ENCODE assay signal across 1 cellular context in the genomic region with DNA sequence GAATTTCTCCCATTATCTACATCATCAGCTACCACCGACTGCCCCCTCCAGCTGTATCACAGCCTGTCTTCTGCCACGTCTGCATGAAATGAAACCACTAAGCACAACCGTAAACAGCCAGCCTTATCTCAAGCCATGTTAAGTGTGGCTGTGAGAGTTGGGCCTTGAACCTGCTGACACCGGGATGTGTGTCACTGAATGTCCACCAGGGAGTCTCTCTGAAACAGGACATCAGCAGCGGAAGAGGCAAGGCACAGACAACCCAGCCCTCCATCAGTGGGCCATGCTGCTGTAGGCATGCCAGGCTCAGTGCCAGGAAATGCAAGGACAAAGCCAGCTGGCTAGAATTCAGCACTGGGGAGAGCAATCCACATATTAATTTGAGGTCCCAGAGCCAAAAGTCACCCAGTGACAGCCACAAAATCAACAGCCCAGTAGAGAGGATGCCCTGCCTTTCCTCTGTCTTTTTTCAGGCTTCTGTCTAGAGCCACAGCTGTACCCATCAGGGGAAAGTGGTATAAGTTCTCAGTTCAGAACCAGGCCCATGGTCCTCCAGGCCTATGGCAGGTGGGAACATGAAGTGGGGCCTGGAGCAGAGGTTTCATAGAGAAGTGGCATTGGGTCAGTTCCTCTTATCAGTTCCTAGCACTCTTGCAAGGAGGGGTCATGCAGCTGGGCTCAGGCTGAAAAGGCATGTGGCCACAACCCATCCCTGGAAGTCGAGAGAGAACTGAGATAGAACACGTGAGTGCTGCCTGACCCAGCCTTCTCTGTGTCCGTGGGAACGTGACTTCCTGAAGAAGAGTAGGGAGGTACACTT.
TF ChIP-seq lines count a peak whose summit lies in the region.

No MANE protein-coding gene starts in this region.

TF ChIP-seq in K562, 482 proteins besides CTCF, POLR2A, EP300 and RAD21 (continued from another document and continues in another):
- TF ChIP-seq, protein P1, sequence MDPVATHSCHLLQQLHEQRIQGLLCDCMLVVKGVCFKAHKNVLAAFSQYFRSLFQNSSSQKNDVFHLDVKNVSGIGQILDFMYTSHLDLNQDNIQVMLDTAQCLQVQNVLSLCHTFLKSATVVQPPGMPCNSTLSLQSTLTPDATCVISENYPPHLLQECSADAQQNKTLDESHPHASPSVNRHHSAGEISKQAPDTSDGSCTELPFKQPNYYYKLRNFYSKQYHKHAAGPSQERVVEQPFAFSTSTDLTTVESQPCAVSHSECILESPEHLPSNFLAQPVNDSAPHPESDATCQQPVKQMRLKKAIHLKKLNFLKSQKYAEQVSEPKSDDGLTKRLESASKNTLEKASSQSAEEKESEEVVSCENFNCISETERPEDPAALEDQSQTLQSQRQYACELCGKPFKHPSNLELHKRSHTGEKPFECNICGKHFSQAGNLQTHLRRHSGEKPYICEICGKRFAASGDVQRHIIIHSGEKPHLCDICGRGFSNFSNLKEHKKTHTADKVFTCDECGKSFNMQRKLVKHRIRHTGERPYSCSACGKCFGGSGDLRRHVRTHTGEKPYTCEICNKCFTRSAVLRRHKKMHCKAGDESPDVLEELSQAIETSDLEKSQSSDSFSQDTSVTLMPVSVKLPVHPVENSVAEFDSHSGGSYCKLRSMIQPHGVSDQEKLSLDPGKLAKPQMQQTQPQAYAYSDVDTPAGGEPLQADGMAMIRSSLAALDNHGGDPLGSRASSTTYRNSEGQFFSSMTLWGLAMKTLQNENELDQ (CRISPR knock-in tag; IDR thresholded peaks at IDR 0.05; ENCODE audit: borderline replicate concordance): no peak
- TF ChIP-seq SP2 (IDR thresholded peaks at IDR 0.05; ENCODE audit: extremely low read depth, low read depth, low read length, poor library complexity, severe bottlenecking) (no peak), REST (CRISPR knock-in tag; IDR thresholded peaks at IDR 0.05; ENCODE audit: low read depth) (peak; percentile 23; the same call in 1 of the 2 replicates), PRPF4 (IDR thresholded peaks at IDR 0.05; ENCODE audit: insufficient read depth, low read depth, low read length, poor library complexity, severe bottlenecking) (no peak), ZNF263 (CRISPR knock-in tag; IDR thresholded peaks at IDR 0.05; ENCODE audit: borderline replicate concordance) (no peak), MCM2 (IDR thresholded peaks at IDR 0.05; ENCODE audit: low read depth) (no peak), BACH1 (tag; IDR thresholded peaks at IDR 0.05) (no peak), MED1 (CRISPR knock-in tag; IDR thresholded peaks at IDR 0.05; ENCODE audit: borderline replicate concordance) (no peak), MITF (IDR thresholded peaks at IDR 0.05) (peak; percentile 66; the same call in 1 of the 2 replicates), EZH2 (IDR thresholded peaks at IDR 0.05; ENCODE audit: borderline replicate concordance, low read depth, low read length) (no peak), BMI1 (IDR thresholded peaks at IDR 0.05; ENCODE audit: low read length) (no peak), GMEB1 (CRISPR knock-in tag; IDR thresholded peaks at IDR 0.05) (no peak), PCBP2 (IDR thresholded peaks at IDR 0.05; ENCODE audit: low read depth, low read length, poor library complexity, severe bottlenecking) (no peak), NFE2L1 (tag; IDR thresholded peaks at IDR 0.05; ENCODE audit: borderline replicate concordance, low read depth) (no peak), ZNF217 (CRISPR knock-in tag; IDR thresholded peaks at IDR 0.05) (no peak), ZNF124 (CRISPR knock-in tag; IDR thresholded peaks at IDR 0.05) (no peak), SMARCA4 (IDR thresholded peaks at IDR 0.05) (peak; percentile 60), THRA (IDR thresholded peaks at IDR 0.05) (no peak), PATZ1 (CRISPR knock-in tag; IDR thresholded peaks at IDR 0.05; ENCODE audit: borderline replicate concordance) (no peak), MAFK (IDR thresholded peaks at IDR 0.05; ENCODE audit: low read length) (peak; percentile 21; the same call in 1 of the 2 replicates), CCAR2 (IDR thresholded peaks at IDR 0.05; ENCODE audit: low read depth, low read length) (no peak), ZEB2 (IDR thresholded peaks at IDR 0.05) (no peak; the same call in 1 of the 2 replicates), EGR1 (conservative IDR thresholded peaks at IDR 0.05) (no peak), ASH1L (IDR thresholded peaks at IDR 0.05; ENCODE audit: borderline replicate concordance, low read depth, partially characterized antibody) (no peak), HDAC8 (tag; IDR thresholded peaks at IDR 0.05) (no peak), ELF4 (CRISPR knock-in tag; IDR thresholded peaks at IDR 0.05) (no peak), TGIF2 (CRISPR knock-in tag; IDR thresholded peaks at IDR 0.05) (no peak), SIN3B (IDR thresholded peaks at IDR 0.05; ENCODE audit: low read depth) (no peak), RBBP5 (IDR thresholded peaks at IDR 0.05; ENCODE audit: borderline replicate concordance, insufficient read depth, low read length, poor library complexity, severe bottlenecking) (no peak), ZC3H8 (IDR thresholded peaks at IDR 0.05) (no peak), PTBP1 (IDR thresholded peaks at IDR 0.05; ENCODE audit: low read depth, low read length) (no peak), PML (IDR thresholded peaks at IDR 0.05; ENCODE audit: low read length) (0 out of 2 replicates have a peak, but pooled peaks have one; percentile 49), ZSCAN29 (IDR thresholded peaks at IDR 0.05) (no peak), CREBBP (IDR thresholded peaks at IDR 0.05; ENCODE audit: low read depth, low read length) (no peak)
- TF ChIP-seq, protein P2, sequence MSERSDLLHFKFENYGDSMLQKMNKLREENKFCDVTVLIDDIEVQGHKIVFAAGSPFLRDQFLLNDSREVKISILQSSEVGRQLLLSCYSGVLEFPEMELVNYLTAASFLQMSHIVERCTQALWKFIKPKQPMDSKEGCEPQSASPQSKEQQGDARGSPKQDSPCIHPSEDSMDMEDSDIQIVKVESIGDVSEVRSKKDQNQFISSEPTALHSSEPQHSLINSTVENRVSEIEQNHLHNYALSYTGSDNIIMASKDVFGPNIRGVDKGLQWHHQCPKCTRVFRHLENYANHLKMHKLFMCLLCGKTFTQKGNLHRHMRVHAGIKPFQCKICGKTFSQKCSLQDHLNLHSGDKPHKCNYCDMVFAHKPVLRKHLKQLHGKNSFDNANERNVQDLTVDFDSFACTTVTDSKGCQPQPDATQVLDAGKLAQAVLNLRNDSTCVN (CRISPR knock-in tag; IDR thresholded peaks at IDR 0.05): no peak
- TF ChIP-seq, protein P3, sequence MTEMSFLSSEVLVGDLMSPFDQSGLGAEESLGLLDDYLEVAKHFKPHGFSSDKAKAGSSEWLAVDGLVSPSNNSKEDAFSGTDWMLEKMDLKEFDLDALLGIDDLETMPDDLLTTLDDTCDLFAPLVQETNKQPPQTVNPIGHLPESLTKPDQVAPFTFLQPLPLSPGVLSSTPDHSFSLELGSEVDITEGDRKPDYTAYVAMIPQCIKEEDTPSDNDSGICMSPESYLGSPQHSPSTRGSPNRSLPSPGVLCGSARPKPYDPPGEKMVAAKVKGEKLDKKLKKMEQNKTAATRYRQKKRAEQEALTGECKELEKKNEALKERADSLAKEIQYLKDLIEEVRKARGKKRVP (CRISPR knock-in tag; IDR thresholded peaks at IDR 0.05): no peak
- TF ChIP-seq, protein P4, sequence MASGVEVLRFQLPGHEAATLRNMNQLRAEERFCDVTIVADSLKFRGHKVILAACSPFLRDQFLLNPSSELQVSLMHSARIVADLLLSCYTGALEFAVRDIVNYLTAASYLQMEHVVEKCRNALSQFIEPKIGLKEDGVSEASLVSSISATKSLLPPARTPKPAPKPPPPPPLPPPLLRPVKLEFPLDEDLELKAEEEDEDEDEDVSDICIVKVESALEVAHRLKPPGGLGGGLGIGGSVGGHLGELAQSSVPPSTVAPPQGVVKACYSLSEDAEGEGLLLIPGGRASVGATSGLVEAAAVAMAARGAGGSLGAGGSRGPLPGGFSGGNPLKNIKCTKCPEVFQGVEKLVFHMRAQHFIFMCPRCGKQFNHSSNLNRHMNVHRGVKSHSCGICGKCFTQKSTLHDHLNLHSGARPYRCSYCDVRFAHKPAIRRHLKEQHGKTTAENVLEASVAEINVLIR (CRISPR knock-in tag; IDR thresholded peaks at IDR 0.05): no peak
- TF ChIP-seq, protein P5, sequence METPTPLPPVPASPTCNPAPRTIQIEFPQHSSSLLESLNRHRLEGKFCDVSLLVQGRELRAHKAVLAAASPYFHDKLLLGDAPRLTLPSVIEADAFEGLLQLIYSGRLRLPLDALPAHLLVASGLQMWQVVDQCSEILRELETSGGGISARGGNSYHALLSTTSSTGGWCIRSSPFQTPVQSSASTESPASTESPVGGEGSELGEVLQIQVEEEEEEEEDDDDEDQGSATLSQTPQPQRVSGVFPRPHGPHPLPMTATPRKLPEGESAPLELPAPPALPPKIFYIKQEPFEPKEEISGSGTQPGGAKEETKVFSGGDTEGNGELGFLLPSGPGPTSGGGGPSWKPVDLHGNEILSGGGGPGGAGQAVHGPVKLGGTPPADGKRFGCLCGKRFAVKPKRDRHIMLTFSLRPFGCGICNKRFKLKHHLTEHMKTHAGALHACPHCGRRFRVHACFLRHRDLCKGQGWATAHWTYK (CRISPR knock-in tag; IDR thresholded peaks at IDR 0.05): no peak
- TF ChIP-seq, protein P6, sequence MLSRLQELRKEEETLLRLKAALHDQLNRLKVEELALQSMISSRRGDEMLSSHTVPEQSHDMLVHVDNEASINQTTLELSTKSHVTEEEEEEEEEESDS (CRISPR knock-in tag; IDR thresholded peaks at IDR 0.05): no peak
